1 cellular context compared by ENCODE assay signal in the genomic region with DNA sequence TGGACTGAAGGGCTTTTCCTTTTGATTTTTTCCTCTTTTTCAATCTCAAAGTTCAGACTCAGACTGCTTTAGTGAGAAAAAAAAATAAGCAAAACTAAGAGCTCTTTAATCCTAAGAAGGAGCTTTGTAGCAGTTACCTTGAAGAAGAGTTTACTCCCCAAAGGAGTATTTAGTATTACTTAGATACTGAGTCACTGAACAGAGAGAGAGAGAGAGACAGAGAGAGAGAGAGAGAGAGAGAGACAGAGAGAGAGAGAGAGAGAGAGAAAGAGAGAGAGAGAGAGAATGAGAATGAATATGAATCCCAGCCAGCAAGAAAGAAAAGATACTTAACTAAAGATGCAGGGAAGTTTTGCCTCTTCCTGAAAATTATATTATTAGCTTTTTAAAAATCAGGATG.
TF ChIP-seq lines count a peak whose summit lies in the region.

No MANE protein-coding gene starts in this region.

TF ChIP-seq in GM23338, 12 proteins besides CTCF, POLR2A, EP300 and RAD21 (continued from another document):
- TF ChIP-seq, protein P1, sequence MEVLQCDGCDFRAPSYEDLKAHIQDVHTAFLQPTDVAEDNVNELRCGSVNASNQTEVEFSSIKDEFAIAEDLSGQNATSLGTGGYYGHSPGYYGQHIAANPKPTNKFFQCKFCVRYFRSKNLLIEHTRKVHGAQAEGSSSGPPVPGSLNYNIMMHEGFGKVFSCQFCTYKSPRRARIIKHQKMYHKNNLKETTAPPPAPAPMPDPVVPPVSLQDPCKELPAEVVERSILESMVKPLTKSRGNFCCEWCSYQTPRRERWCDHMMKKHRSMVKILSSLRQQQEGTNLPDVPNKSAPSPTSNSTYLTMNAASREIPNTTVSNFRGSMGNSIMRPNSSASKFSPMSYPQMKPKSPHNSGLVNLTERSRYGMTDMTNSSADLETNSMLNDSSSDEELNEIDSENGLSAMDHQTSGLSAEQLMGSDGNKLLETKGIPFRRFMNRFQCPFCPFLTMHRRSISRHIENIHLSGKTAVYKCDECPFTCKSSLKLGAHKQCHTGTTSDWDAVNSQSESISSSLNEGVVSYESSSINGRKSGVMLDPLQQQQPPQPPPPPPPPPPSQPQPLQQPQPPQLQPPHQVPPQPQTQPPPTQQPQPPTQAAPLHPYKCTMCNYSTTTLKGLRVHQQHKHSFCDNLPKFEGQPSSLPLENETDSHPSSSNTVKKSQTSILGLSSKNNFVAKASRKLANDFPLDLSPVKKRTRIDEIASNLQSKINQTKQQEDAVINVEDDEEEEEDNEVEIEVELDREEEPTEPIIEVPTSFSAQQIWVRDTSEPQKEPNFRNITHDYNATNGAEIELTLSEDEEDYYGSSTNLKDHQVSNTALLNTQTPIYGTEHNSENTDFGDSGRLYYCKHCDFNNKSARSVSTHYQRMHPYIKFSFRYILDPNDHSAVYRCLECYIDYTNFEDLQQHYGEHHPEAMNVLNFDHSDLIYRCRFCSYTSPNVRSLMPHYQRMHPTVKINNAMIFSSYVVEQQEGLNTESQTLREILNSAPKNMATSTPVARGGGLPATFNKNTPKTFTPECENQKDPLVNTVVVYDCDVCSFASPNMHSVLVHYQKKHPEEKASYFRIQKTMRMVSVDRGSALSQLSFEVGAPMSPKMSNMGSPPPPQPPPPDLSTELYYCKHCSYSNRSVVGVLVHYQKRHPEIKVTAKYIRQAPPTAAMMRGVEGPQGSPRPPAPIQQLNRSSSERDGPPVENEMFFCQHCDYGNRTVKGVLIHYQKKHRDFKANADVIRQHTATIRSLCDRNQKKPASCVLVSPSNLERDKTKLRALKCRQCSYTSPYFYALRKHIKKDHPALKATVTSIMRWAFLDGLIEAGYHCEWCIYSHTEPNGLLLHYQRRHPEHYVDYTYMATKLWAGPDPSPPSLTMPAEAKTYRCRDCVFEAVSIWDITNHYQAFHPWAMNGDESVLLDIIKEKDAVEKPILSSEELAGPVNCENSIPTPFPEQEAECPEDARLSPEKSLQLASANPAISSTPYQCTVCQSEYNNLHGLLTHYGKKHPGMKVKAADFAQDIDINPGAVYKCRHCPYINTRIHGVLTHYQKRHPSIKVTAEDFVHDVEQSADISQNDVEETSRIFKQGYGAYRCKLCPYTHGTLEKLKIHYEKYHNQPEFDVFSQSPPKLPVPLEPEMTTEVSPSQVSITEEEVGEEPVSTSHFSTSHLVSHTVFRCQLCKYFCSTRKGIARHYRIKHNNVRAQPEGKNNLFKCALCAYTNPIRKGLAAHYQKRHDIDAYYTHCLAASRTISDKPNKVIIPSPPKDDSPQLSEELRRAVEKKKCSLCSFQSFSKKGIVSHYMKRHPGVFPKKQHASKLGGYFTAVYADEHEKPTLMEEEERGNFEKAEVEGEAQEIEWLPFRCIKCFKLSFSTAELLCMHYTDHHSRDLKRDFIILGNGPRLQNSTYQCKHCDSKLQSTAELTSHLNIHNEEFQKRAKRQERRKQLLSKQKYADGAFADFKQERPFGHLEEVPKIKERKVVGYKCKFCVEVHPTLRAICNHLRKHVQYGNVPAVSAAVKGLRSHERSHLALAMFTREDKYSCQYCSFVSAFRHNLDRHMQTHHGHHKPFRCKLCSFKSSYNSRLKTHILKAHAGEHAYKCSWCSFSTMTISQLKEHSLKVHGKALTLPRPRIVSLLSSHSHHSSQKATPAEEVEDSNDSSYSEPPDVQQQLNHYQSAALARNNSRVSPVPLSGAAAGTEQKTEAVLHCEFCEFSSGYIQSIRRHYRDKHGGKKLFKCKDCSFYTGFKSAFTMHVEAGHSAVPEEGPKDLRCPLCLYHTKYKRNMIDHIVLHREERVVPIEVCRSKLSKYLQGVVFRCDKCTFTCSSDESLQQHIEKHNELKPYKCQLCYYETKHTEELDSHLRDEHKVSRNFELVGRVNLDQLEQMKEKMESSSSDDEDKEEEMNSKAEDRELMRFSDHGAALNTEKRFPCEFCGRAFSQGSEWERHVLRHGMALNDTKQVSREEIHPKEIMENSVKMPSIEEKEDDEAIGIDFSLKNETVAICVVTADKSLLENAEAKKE (CRISPR knock-in tag; IDR thresholded peaks at IDR 0.05): no peak
- TF ChIP-seq ZNF114 (CRISPR knock-in tag; IDR thresholded peaks at IDR 0.05): no peak
- TF ChIP-seq, protein P2, sequence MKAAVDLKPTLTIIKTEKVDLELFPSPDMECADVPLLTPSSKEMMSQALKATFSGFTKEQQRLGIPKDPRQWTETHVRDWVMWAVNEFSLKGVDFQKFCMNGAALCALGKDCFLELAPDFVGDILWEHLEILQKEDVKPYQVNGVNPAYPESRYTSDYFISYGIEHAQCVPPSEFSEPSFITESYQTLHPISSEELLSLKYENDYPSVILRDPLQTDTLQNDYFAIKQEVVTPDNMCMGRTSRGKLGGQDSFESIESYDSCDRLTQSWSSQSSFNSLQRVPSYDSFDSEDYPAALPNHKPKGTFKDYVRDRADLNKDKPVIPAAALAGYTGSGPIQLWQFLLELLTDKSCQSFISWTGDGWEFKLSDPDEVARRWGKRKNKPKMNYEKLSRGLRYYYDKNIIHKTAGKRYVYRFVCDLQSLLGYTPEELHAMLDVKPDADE (IDR thresholded peaks at IDR 0.05): no peak
